1 cellular context compared by ENCODE assay signal in genomic region chr9:129005336-129005997, GRCh38.
TF ChIP-seq lines count a peak whose summit lies in the region.

No MANE protein-coding gene starts in this region.

TF ChIP-seq in GM23338, 12 proteins besides CTCF, POLR2A, EP300 and RAD21:
- TF ChIP-seq ZNF114 (CRISPR knock-in tag; IDR thresholded peaks at IDR 0.05) = no peak
- TF ChIP-seq ZNF462 (CRISPR knock-in tag; IDR thresholded peaks at IDR 0.05) = no peak
- TF ChIP-seq JUNB (IDR thresholded peaks at IDR 0.05; ENCODE audit: unreplicated experiment) = no peak
- TF ChIP-seq EZH2 (IDR thresholded peaks at IDR 0.05; ENCODE audit: low read depth, unreplicated experiment) = no peak
- TF ChIP-seq POLR2AphosphoS5 (IDR thresholded peaks at IDR 0.05; ENCODE audit: low read depth) = no peak
- no peak for TF ChIP-seq STAT1 (IDR thresholded peaks at IDR 0.05; ENCODE audit: unreplicated experiment)
- no peak for TF ChIP-seq EZH2phosphoT487 (IDR thresholded peaks at IDR 0.05; ENCODE audit: unreplicated experiment)
- TF ChIP-seq NANOG (IDR thresholded peaks at IDR 0.05; ENCODE audit: borderline replicate concordance) = no peak
- TF ChIP-seq REST (IDR thresholded peaks at IDR 0.05; ENCODE audit: unreplicated experiment) = no peak
- no peak for TF ChIP-seq ZNF331 (CRISPR knock-in tag; IDR thresholded peaks at IDR 0.05; ENCODE audit: low read depth)
- TF ChIP-seq CREB1 (CRISPR knock-in tag; IDR thresholded peaks at IDR 0.05; ENCODE audit: low read depth) = no peak
- no peak for TF ChIP-seq ETS1 (IDR thresholded peaks at IDR 0.05)
